Comparison of ENCODE assay signal across 13 cellular contexts in genomic region chr6:3210024-3210610, GRCh38. TPM values are rescaled to one million over a fixed set of nuclear protein-coding genes. Genes with fewer than 3 reads are reported as not detected.
DNase-seq lines count a peak whose midpoint lies in the region; ATAC-seq and TF ChIP-seq lines count a peak whose summit lies in the region.
"Had no signal": no experiment of that assay in that cellular context is flagged by ENCODE, and none has a peak within 500 bp of the region (broad histone marks: within the 10 kb centered on the region; RNA-seq: fewer than 3 reads in every experiment).

No MANE protein-coding gene starts in this region.

- TF ChIP-seq CTCF in mammary epithelial cell (conservative IDR thresholded peaks at IDR 0.05 in 1 of 2, IDR thresholded peaks at IDR 0.05 in 1 of 2; ENCODE audit: extremely low read depth in 1 of 2, insufficient read depth in 1 of 2, low read depth in 1 of 2, low read length in 2 of 2) = no peak
- no peak for TF ChIP-seq CTCF in gastrocnemius medialis (IDR thresholded peaks at IDR 0.05 in 4 of 5, conservative IDR thresholded peaks at IDR 0.05 in 1 of 5)

- H3K27me3 Mint-ChIP-seq in activated naive CD4-positive, alpha-beta T cell treated with anti-CD3 and anti-CD28 coated beads for 36 hours (ENCODE audit: low read depth) = peaks cover 40% of the 10 kb centered on the region
- peaks cover 58% of the 10 kb centered on the region for H3K27me3 Mint-ChIP-seq in stimulated activated naive CD8-positive, alpha-beta T cell treated with anti-CD3 and anti-CD28 coated beads, Interleukin-15, amount 100 ng/mL, for 72 hours

- no peaks in the 10 kb centered on the region for H3K79me2 ChIP-seq in mammary epithelial cell (ENCODE audit: insufficient read depth, low read length)

- peak overlapping the region; percentile 88 for H2AFZ ChIP-seq in mammary epithelial cell (ENCODE audit: low read depth, low read length)

- no peaks in the 10 kb centered on the region for H4K20me1 ChIP-seq in mammary epithelial cell (ENCODE audit: insufficient read depth, low read length)

- no peak overlapping the region for H3K27ac ChIP-seq in mammary epithelial cell (ENCODE audit: insufficient read depth, low read depth, low read length)
- no peak overlapping the region for H3K27ac ChIP-seq in gastrocnemius medialis
- H3K27ac ChIP-seq: spleen had no signal

- dilution Hi-C loops in mammary epithelial cell (cut with HindIII; ENCODE audit: low sequenced_read_pairs) = no loop called here

- H3K9me3 ChIP-seq in mammary epithelial cell (replicated peaks; ENCODE audit: insufficient read depth, low read length) (no peaks in the 10 kb centered on the region), gastrocnemius medialis (no peaks in the 10 kb centered on the region)

- no peak overlapping the region for H3K9ac ChIP-seq in mammary epithelial cell (ENCODE audit: insufficient read depth, low read length)

- no peaks in the 10 kb centered on the region for H3K36me3 Mint-ChIP-seq in activated naive CD4-positive, alpha-beta T cell treated with anti-CD3 and anti-CD28 coated beads for 36 hours (ENCODE audit: low read depth)

- peaks cover 23% of the 10 kb centered on the region for H3K4me1 Mint-ChIP-seq in activated naive CD4-positive, alpha-beta T cell treated with anti-CD3 and anti-CD28 coated beads for 36 hours (ENCODE audit: low read depth)
- peaks cover 44% of the 10 kb centered on the region for H3K4me1 Mint-ChIP-seq in stimulated activated naive CD8-positive, alpha-beta T cell treated with anti-CD3 and anti-CD28 coated beads, Interleukin-15, amount 100 ng/mL, for 72 hours

- peak; percentile 3 for ATAC-seq in HG02981 (IDR thresholded peaks at IDR 0.05; ENCODE audit: unreplicated experiment)
- ATAC-seq in stimulated activated naive CD8-positive, alpha-beta T cell treated with anti-CD3 and anti-CD28 coated beads, Interleukin-15, amount 100 ng/mL, for 72 hours = peak; percentile 51
- ATAC-seq in gastrocnemius medialis = no peak

- H3K4me3 Mint-ChIP-seq in activated naive CD4-positive, alpha-beta T cell treated with anti-CD3 and anti-CD28 coated beads for 36 hours = no peak overlapping the region
- H3K4me3 Mint-ChIP-seq in stimulated activated naive CD8-positive, alpha-beta T cell treated with anti-CD3 and anti-CD28 coated beads, Interleukin-15, amount 100 ng/mL, for 72 hours = peak overlapping the region in 1 of 2 donors; percentile 35
- H3K4me3 Mint-ChIP-seq: neural crest cell had no signal

- CTCF ChIA-PET in activated naive CD4-positive, alpha-beta T cell treated with anti-CD3 and anti-CD28 coated beads for 36 hours (lab: Charles Lee) = interaction anchor here (0.6 to 2.0 kb wide), 10 partner anchors 23 to 1075 kb away, joined by 3 to 10 read pairs (median 4); no protein-coding TSS in a partner anchor
- CTCF ChIA-PET in mammary epithelial cell (lab: Charles Lee; ENCODE audit: low non-redundant PET) = no interaction called here

- 91% methylated on average over 9 of the region's 9 CpGs for WGBS in mammary epithelial cell (ENCODE audit: low coverage, missing lambda C conversion rate)

- H3K4me1 ChIP-seq in mammary epithelial cell (ENCODE audit: insufficient read depth, low read length) (peaks cover 33% of the 10 kb centered on the region), gastrocnemius medialis (no peaks in the 10 kb centered on the region)
- H3K4me1 ChIP-seq: spleen had no signal

- H3K36me3 ChIP-seq in mammary epithelial cell (ENCODE audit: insufficient read depth, low read length) = no peaks in the 10 kb centered on the region
- H3K36me3 ChIP-seq in gastrocnemius medialis = no peaks in the 10 kb centered on the region
- H3K36me3 ChIP-seq: spleen had no signal

- no peaks in the 10 kb centered on the region for H3K9me3 Mint-ChIP-seq in activated naive CD4-positive, alpha-beta T cell treated with anti-CD3 and anti-CD28 coated beads for 36 hours
- H3K9me3 Mint-ChIP-seq in stimulated activated naive CD8-positive, alpha-beta T cell treated with anti-CD3 and anti-CD28 coated beads, Interleukin-15, amount 100 ng/mL, for 72 hours = no peaks in the 10 kb centered on the region

- H3K27me3 ChIP-seq in mammary epithelial cell (ENCODE audit: insufficient read depth, low read length) (no peaks in the 10 kb centered on the region), gastrocnemius medialis (peaks cover 0 to 26% (median 8%) of the 10 kb centered on the region in 3 donors)

- H3K4me2 ChIP-seq in mammary epithelial cell (ENCODE audit: insufficient read depth, low read depth, low read length) = no peak overlapping the region

- BruUV-seq in mammary epithelial cell (replicated peaks; lab: Mats Ljungman, UMichigan) = no TSS peak

- no peak overlapping the region for H3K4me3 ChIP-seq in mammary epithelial cell (replicated peaks in 1 of 3; ENCODE audit: insufficient read depth in 1 of 3, low read depth in 2 of 3, low read length in 3 of 3)
- H3K4me3 ChIP-seq in gastrocnemius medialis = no peak overlapping the region
- H3K4me3 ChIP-seq: spleen had no signal

- no peak for DNase-seq in activated naive CD4-positive, alpha-beta T cell treated with anti-CD3 and anti-CD28 coated beads for 36 hours
- no peak for DNase-seq in activated naive CD4-positive, alpha-beta T cell treated with Interleukin-2 at 50 U/mL for 16 hours
- DNase-seq in mammary epithelial cell (no peak), NCI-H2029 treated with DMSO at 0.1 percent for 48 hours (lab: John Stamatoyannopoulos, UW) (no peak), gastrocnemius medialis (no peak), COLO829 (ENCODE audit: low spot score) (no peak)
- no peak for DNase-seq in stimulated activated naive CD8-positive, alpha-beta T cell treated with anti-CD3 and anti-CD28 coated beads, Interleukin-15, amount 100 ng/mL, for 72 hours
- DNase-seq: activated CD4-positive, alpha-beta T cell treated with anti-CD3 and anti-CD28 coated beads for 1 hour; left ventricle myocardium superior; NCI-H2107; spleen had no signal

- TF ChIP-seq POLR2A in gastrocnemius medialis (IDR thresholded peaks at IDR 0.05) = no peak

- peak overlapping the region; percentile 88 for H3K27ac Mint-ChIP-seq in activated naive CD4-positive, alpha-beta T cell treated with anti-CD3 and anti-CD28 coated beads for 36 hours
- peak overlapping the region; percentile 72 to 96 for H3K27ac Mint-ChIP-seq in stimulated activated naive CD8-positive, alpha-beta T cell treated with anti-CD3 and anti-CD28 coated beads, Interleukin-15, amount 100 ng/mL, for 72 hours

- in situ Hi-C loops in mammary epithelial cell (cut with MboI; ENCODE audit: low sequenced_read_pairs in 2 of 2) = no loop called here
- in situ Hi-C loops in gastrocnemius medialis (cut with MboI; ENCODE audit: low sequenced_read_pairs in 4 of 4) = no loop called here

- intact Hi-C loops in activated naive CD4-positive, alpha-beta T cell treated with anti-CD3 and anti-CD28 coated beads for 36 hours (cut with micrococcal nuclease) = no loop called here
- intact Hi-C loops in mammary epithelial cell (cut with micrococcal nuclease) (no loop called here), gastrocnemius medialis (cut with DNase I; ENCODE audit: low total_unique reads) (no loop called here)

RNA-seq across cellular contexts. Expression of gene TUBB2B, which starts 17.3 kb away (rescaled TPM):
- under 1 TPM in 1 of 2 experiments, not detected in 1; 0.12 TPM for total RNA-seq in activated naive CD4-positive, alpha-beta T cell treated with anti-CD3 and anti-CD28 coated beads for 36 hours
- total RNA-seq in mammary epithelial cell (10 to 100 TPM in 1 of 2 donors, 1 to 10 TPM in 1; 3.1 to 31.8 TPM), gastrocnemius medialis (1 to 10 TPM; 1.5 to 3.5 (median 1.9) TPM)
- polyA plus RNA-seq in mammary epithelial cell = 5.7 TPM
- polyA minus RNA-seq in mammary epithelial cell = 3.5 TPM

RNA-seq across cellular contexts. Expression of gene PSMG4, which starts 48.6 kb away (rescaled TPM):
- 10 to 100 TPM; 23.9 to 26.2 TPM for total RNA-seq in activated naive CD4-positive, alpha-beta T cell treated with anti-CD3 and anti-CD28 coated beads for 36 hours
- 10 to 100 TPM; 14.3 to 29.9 TPM for total RNA-seq in mammary epithelial cell
- 26.1 TPM for polyA plus RNA-seq in mammary epithelial cell
- polyA minus RNA-seq in mammary epithelial cell = 6.7 TPM
- total RNA-seq in gastrocnemius medialis = 10 to 100 TPM; 16.4 to 27.6 (median 22.0) TPM

RNA-seq across cellular contexts. Expression of gene TUBB2A, which starts 52.8 kb away (rescaled TPM):
- 1 to 10 TPM; 1.0 to 1.2 TPM for total RNA-seq in activated naive CD4-positive, alpha-beta T cell treated with anti-CD3 and anti-CD28 coated beads for 36 hours
- 100 to 1,000 TPM in 1 of 2 donors, 10 to 100 TPM in 1; 70.2 to 214 TPM for total RNA-seq in mammary epithelial cell
- 122 TPM for polyA plus RNA-seq in mammary epithelial cell
- 85.7 TPM for polyA minus RNA-seq in mammary epithelial cell
- 10 to 100 TPM; 18.9 to 53.1 (median 27.0) TPM for total RNA-seq in gastrocnemius medialis

Comparison
In these comparisons a context has a peak if more than half of its experiments do, and no peak if none do; other contexts are left out.
1. ATAC-seq: peak in HG02981 (single experiment) and stimulated activated naive CD8-positive, alpha-beta T cell treated with anti-CD3 and anti-CD28 coated beads, Interleukin-15, amount 100 ng/mL, for 72 hours (single experiment); none in gastrocnemius medialis (0 of 2).
2. RNA of gene TUBB2A, which starts 52.8 kb away (total RNA-seq): 70.2 to 214 TPM in mammary epithelial cell and 18.9 to 53.1 TPM in gastrocnemius medialis; 1.0 to 1.2 TPM in activated naive CD4-positive, alpha-beta T cell treated with anti-CD3 and anti-CD28 coated beads for 36 hours; every median in the first group is over 4 times any median in the second.